Comparison of ENCODE assay signal across 1 cellular context in genomic region chr1:169624887-169625286, GRCh38.
TF ChIP-seq lines count a peak whose summit lies in the region.

No MANE protein-coding gene starts in this region.

TF ChIP-seq in SK-N-SH treated with all-trans-retinoic acid at 6 μM for 48 hours, 23 proteins besides CTCF, POLR2A, EP300 and RAD21 (continued from another document):
- TF ChIP-seq TSHZ2 (CRISPR knock-in tag; IDR thresholded peaks at IDR 0.05) (no peak), TOX (CRISPR knock-in tag; IDR thresholded peaks at IDR 0.05; ENCODE audit: borderline replicate concordance) (no peak), ZFP30 (CRISPR knock-in tag; IDR thresholded peaks at IDR 0.05) (no peak), OSR1 (CRISPR knock-in tag; IDR thresholded peaks at IDR 0.05) (no peak), ZC3H10 (CRISPR knock-in tag; IDR thresholded peaks at IDR 0.05) (no peak), GLIS3 (CRISPR knock-in tag; IDR thresholded peaks at IDR 0.05) (no peak), ESRRG (CRISPR knock-in tag; IDR thresholded peaks at IDR 0.05) (no peak), ARNTL (CRISPR knock-in tag; IDR thresholded peaks at IDR 0.05; ENCODE audit: borderline replicate concordance, low read depth) (no peak), TCF4 (CRISPR knock-in tag; IDR thresholded peaks at IDR 0.05; ENCODE audit: borderline replicate concordance) (no peak), ZFP3 (CRISPR knock-in tag; IDR thresholded peaks at IDR 0.05) (no peak), POU6F1 (CRISPR knock-in tag; IDR thresholded peaks at IDR 0.05; ENCODE audit: borderline replicate concordance, low read depth) (no peak), ZNF8 (CRISPR knock-in tag; IDR thresholded peaks at IDR 0.05) (no peak), BACH2 (CRISPR knock-in tag; IDR thresholded peaks at IDR 0.05; ENCODE audit: borderline replicate concordance) (no peak), PATZ1 (CRISPR knock-in tag; IDR thresholded peaks at IDR 0.05; ENCODE audit: borderline replicate concordance) (no peak), ZNF565 (CRISPR knock-in tag; conservative IDR thresholded peaks at IDR 0.05; ENCODE audit: low read depth) (no peak)
